In genomic region chr15:75229191-75230015, GRCh38 we compare ENCODE assay signal across 18 cellular contexts. TPM values are rescaled to one million over a fixed set of nuclear protein-coding genes. Genes with fewer than 3 reads are reported as not detected.
A peak's percentile ranks its signal among the peaks of the same experiment; 100 is the strongest.
DNase-seq lines count a peak whose midpoint lies in the region; ATAC-seq and TF ChIP-seq lines count a peak whose summit lies in the region.
"Had no signal": no experiment of that assay in that cellular context is flagged by ENCODE, and none has a peak within 500 bp of the region (broad histone marks: within the 10 kb centered on the region; RNA-seq: fewer than 3 reads in every experiment).

No MANE protein-coding gene starts in this region.

- no peak for ATAC-seq in Right ventricle myocardium superior (ENCODE audit: poor library complexity)
- no peak for ATAC-seq in aorta (ENCODE audit: low FRiP score)
- ATAC-seq in stimulated activated naive CD8-positive, alpha-beta T cell treated with anti-CD3 and anti-CD28 coated beads, Interleukin-15, amount 100 ng/mL, for 72 hours, result no peak
- ATAC-seq: activated T-cell treated with anti-CD3 and anti-CD28 coated beads, Interleukin-2, amount 50 U/mL, for 72 hours had no signal

- peak; percentile 43 for DNase-seq in cardiac septum (ENCODE audit: low spot score)
- DNase-seq in Right ventricle myocardium superior, result no peak
- peak; percentile 31 for DNase-seq in HuH-7.5 (ENCODE audit: low spot score)
- DNase-seq in glutamatergic neuron, result peak; percentile 5
- DNase-seq in aorta, result peak; percentile 35 to 69
- DNase-seq in stimulated activated naive CD8-positive, alpha-beta T cell treated with anti-CD3 and anti-CD28 coated beads, Interleukin-15, amount 100 ng/mL, for 72 hours, result no peak
- DNase-seq in activated CD4-positive, alpha-beta T cell treated with anti-CD3 and anti-CD28 coated beads, Interleukin-2, amount 50 U/mL, for 1 hour, result no peak
- DNase-seq in NCI-H1930 (lab: John Stamatoyannopoulos, UW), result no peak
- DNase-seq: activated T-cell treated with anti-CD3 and anti-CD28 coated beads, Interleukin-2, amount 50 U/mL, for 72 hours; GF-D8; KG1; NCI-H146; NCI-H345 had no signal

- H3K27ac ChIP-seq in aorta (ENCODE audit: low read depth in 1 of 2, low read length in 2 of 2), result no peak overlapping the region
- H3K27ac ChIP-seq: adrenal gland, SJSA1, tibial nerve had no signal

- WGBS in aorta, 2 donors, result 85 to 90% methylated on average over 21 of the region's 21 CpGs

- intact Hi-C loops in cardiac septum (cut with DNase I), result no loop called here
- intact Hi-C loops in Right ventricle myocardium superior (cut with DNase I), result no loop called here
- intact Hi-C loops in aorta (cut with DNase I), result loop anchor here in 1 of 2 donors (10.0 kb wide), 1 partner anchor 85 kb away; no protein-coding TSS in a partner anchor

- no peaks in the 10 kb centered on the region for H3K36me3 Mint-ChIP-seq in glutamatergic neuron (ENCODE audit: unreplicated experiment)
- H3K36me3 Mint-ChIP-seq: mesothelial cell of epicardium had no signal

- no peaks in the 10 kb centered on the region for H3K27me3 ChIP-seq in aorta (ENCODE audit: control insufficient read depth in 1 of 2, insufficient read depth in 2 of 2, low read length in 1 of 2)
- H3K27me3 ChIP-seq: adrenal gland had no signal

- no peak overlapping the region for H3K27ac Mint-ChIP-seq in glutamatergic neuron (ENCODE audit: unreplicated experiment)
- H3K27ac Mint-ChIP-seq in stimulated activated naive CD8-positive, alpha-beta T cell treated with anti-CD3 and anti-CD28 coated beads, Interleukin-15, amount 100 ng/mL, for 72 hours, result no peak overlapping the region
- H3K27ac Mint-ChIP-seq: activated T-cell treated with anti-CD3 and anti-CD28 coated beads, Interleukin-2, amount 50 U/mL, for 72 hours; mesothelial cell of epicardium had no signal

- no peaks in the 10 kb centered on the region for H3K4me1 ChIP-seq in aorta (ENCODE audit: control insufficient read depth in 1 of 2, insufficient read depth in 2 of 2, low read length in 2 of 2)
- H3K4me1 ChIP-seq: adrenal gland, SJSA1, tibial nerve had no signal

- H3K4me1 Mint-ChIP-seq in glutamatergic neuron (ENCODE audit: low read depth, unreplicated experiment), result no peaks in the 10 kb centered on the region
- no peaks in the 10 kb centered on the region for H3K4me1 Mint-ChIP-seq in stimulated activated naive CD8-positive, alpha-beta T cell treated with anti-CD3 and anti-CD28 coated beads, Interleukin-15, amount 100 ng/mL, for 72 hours
- H3K4me1 Mint-ChIP-seq: mesothelial cell of epicardium had no signal

- no peak overlapping the region for H3K4me3 ChIP-seq in aorta (ENCODE audit: low read length in 2 of 2)
- H3K4me3 ChIP-seq: adrenal gland, SJSA1, tibial nerve had no signal

- H3K9me3 ChIP-seq in aorta (ENCODE audit: control insufficient read depth, low read length), result no peaks in the 10 kb centered on the region
- H3K9me3 ChIP-seq: adrenal gland, SJSA1, tibial nerve had no signal

- no peaks in the 10 kb centered on the region for H3K36me3 ChIP-seq in aorta (ENCODE audit: control insufficient read depth in 1 of 2, insufficient read depth in 2 of 2, low read length in 1 of 2)
- H3K36me3 ChIP-seq: adrenal gland, SJSA1, tibial nerve had no signal

- no peak overlapping the region for H3K4me3 Mint-ChIP-seq in glutamatergic neuron (ENCODE audit: unreplicated experiment)
- no peak overlapping the region for H3K4me3 Mint-ChIP-seq in stimulated activated naive CD8-positive, alpha-beta T cell treated with anti-CD3 and anti-CD28 coated beads, Interleukin-15, amount 100 ng/mL, for 72 hours
- H3K4me3 Mint-ChIP-seq: activated T-cell treated with anti-CD3 and anti-CD28 coated beads, Interleukin-2, amount 50 U/mL, for 72 hours; mesothelial cell of epicardium had no signal

- H3K27me3 Mint-ChIP-seq in glutamatergic neuron (ENCODE audit: unreplicated experiment), result peaks cover 20% of the 10 kb centered on the region
- peaks cover 41% of the 10 kb centered on the region for H3K27me3 Mint-ChIP-seq in stimulated activated naive CD8-positive, alpha-beta T cell treated with anti-CD3 and anti-CD28 coated beads, Interleukin-15, amount 100 ng/mL, for 72 hours

- TF ChIP-seq CTCF in glutamatergic neuron (IDR thresholded peaks at IDR 0.05; ENCODE audit: partially characterized antibody, unreplicated experiment), result no peak

- H3K9me3 Mint-ChIP-seq in glutamatergic neuron (ENCODE audit: unreplicated experiment), result peaks cover 3% of the 10 kb centered on the region
- H3K9me3 Mint-ChIP-seq in stimulated activated naive CD8-positive, alpha-beta T cell treated with anti-CD3 and anti-CD28 coated beads, Interleukin-15, amount 100 ng/mL, for 72 hours, result no peaks in the 10 kb centered on the region
- H3K9me3 Mint-ChIP-seq: activated T-cell treated with anti-CD3 and anti-CD28 coated beads, Interleukin-2, amount 50 U/mL, for 72 hours; mesothelial cell of epicardium had no signal

RNA-seq across cellular contexts. Expression of gene C15orf39, which starts 27.7 kb away (rescaled TPM):
- total RNA-seq in cardiac septum (12.9 TPM), Right ventricle myocardium superior (15.8 TPM), glutamatergic neuron (ENCODE audit: unreplicated experiment) (9.0 TPM), aorta (10 to 100 TPM; 24.6 to 26.8 TPM)
- polyA plus RNA-seq in aorta, result 1 to 10 TPM; 8.1 to 8.6 TPM

RNA-seq across cellular contexts. Expression of gene GOLGA6C, which starts 28.7 kb away (rescaled TPM):
- not detected for total RNA-seq in cardiac septum
- not detected for total RNA-seq in Right ventricle myocardium superior
- total RNA-seq in glutamatergic neuron (ENCODE audit: unreplicated experiment), result not detected
- total RNA-seq in aorta, result not detected
- not detected for polyA plus RNA-seq in aorta
- total RNA-seq: adrenal gland, endothelial cell of umbilical vein, SJSA1 had no signal
- polyA plus RNA-seq: adrenal gland, endothelial cell of umbilical vein had no signal

RNA-seq across cellular contexts. Expression of gene GOLGA6D, which starts 53.2 kb away (rescaled TPM):
- not detected for total RNA-seq in cardiac septum
- total RNA-seq in Right ventricle myocardium superior, result not detected
- total RNA-seq in glutamatergic neuron (ENCODE audit: unreplicated experiment), result not detected
- under 1 TPM in 1 of 2 donors, not detected in 1; 0.12 TPM for total RNA-seq in aorta
- polyA plus RNA-seq in aorta, result under 1 TPM in 1 of 2 donors, not detected in 1; 0.08 TPM
- total RNA-seq: endothelial cell of umbilical vein, mesothelial cell of epicardium, SJSA1, tibial nerve had no signal
- polyA plus RNA-seq: endothelial cell of umbilical vein had no signal

Comparison
In these comparisons a context has a peak if more than half of its experiments do, and no peak if none do; other contexts are left out.
1. DNase-seq: peak in cardiac septum (single experiment), HuH-7.5 (single experiment), glutamatergic neuron (single experiment) and aorta (2 of 2); none in Right ventricle myocardium superior (single experiment), stimulated activated naive CD8-positive, alpha-beta T cell treated with anti-CD3 and anti-CD28 coated beads, Interleukin-15, amount 100 ng/mL, for 72 hours (0 of 2), activated CD4-positive, alpha-beta T cell treated with anti-CD3 and anti-CD28 coated beads, Interleukin-2, amount 50 U/mL, for 1 hour (single experiment) and NCI-H1930 (0 of 2).